In genomic region chr1:172668097-172668496, GRCh38 we compare ENCODE assay signal across 20 cellular contexts. TPM values are rescaled to one million over a fixed set of nuclear protein-coding genes. Genes with fewer than 3 reads are reported as not detected.
DNase-seq lines count a peak whose midpoint lies in the region; ATAC-seq, FAIRE-seq and TF ChIP-seq lines count a peak whose summit lies in the region.
"Had no signal": no experiment of that assay in that cellular context is flagged by ENCODE, and none has a peak within 500 bp of the region (broad histone marks: within the 10 kb centered on the region; RNA-seq: fewer than 3 reads in every experiment).

No MANE protein-coding gene starts in this region.

- no peak overlapping the region for H3K14ac ChIP-seq in IMR-90 (replicated peaks; ENCODE audit: low read depth, low read length)

- dilution Hi-C loops in IMR-90 (cut with HindIII; ENCODE audit: low sequenced_read_pairs, unreplicated experiment): no loop called here

- intact Hi-C loops in IMR-90 (cut with micrococcal nuclease): no loop called here
- intact Hi-C loops in K562 (cut with micrococcal nuclease): no loop called here

- no peak overlapping the region for H3K27ac ChIP-seq in IMR-90 (ENCODE audit: insufficient read depth, low read length)
- H3K27ac ChIP-seq in K562 (ENCODE audit: extremely low read depth, low read depth, low read length): no peak overlapping the region
- H3K27ac ChIP-seq: BLaER1 treated with 17β-estradiol and CSF1 and Interleukin-3, amounts not matched to agents 10 nM and 100 nM; GM23248 had no signal

- H3K27ac Mint-ChIP-seq in activated T-cell treated with anti-CD3 and anti-CD28 coated beads, Interleukin-2, amount 50 U/mL, for 24 hours: peak overlapping the region; percentile 4
- peak overlapping the region; percentile 98 to 100 for H3K27ac Mint-ChIP-seq in natural killer cell treated with Interleukin-12 subunit alpha and Interleukin-12 subunit beta and Interleukin-15 and Interleukin-18, amount 100 ng/mL, for 72 hours
- H3K27ac Mint-ChIP-seq: CD4-positive, CD25-positive, alpha-beta regulatory T cell had no signal

- H3K27me3 ChIP-seq in IMR-90 (ENCODE audit: control insufficient read depth, insufficient read depth, low read length): no peaks in the 10 kb centered on the region
- H3K27me3 ChIP-seq in K562 (ENCODE audit: control insufficient read depth in 2 of 2, insufficient read depth in 2 of 2, low read length in 2 of 2): no peaks in the 10 kb centered on the region
- H3K27me3 ChIP-seq: BLaER1 treated with 17β-estradiol and CSF1 and Interleukin-3, amounts not matched to agents 10 nM and 100 nM had no signal

- H3K9ac ChIP-seq in IMR-90 (ENCODE audit: low read depth, low read length) (no peak overlapping the region), K562 (ENCODE audit: insufficient read depth in 1 of 2, low read depth in 2 of 2, low read length in 2 of 2) (no peak overlapping the region)
- H3K9ac ChIP-seq: BLaER1 treated with 17β-estradiol and CSF1 and Interleukin-3, amounts not matched to agents 10 nM and 100 nM; GM23248 had no signal

- H3K9me3 ChIP-seq in IMR-90 (ENCODE audit: control insufficient read depth, insufficient read depth, low read length) (no peaks in the 10 kb centered on the region), K562 (replicated peaks; ENCODE audit: control insufficient read depth, insufficient read depth, low read depth, low read length) (no peaks in the 10 kb centered on the region)

- TF ChIP-seq POLR2A in IMR-90 (IDR thresholded peaks at IDR 0.05; ENCODE audit: low read depth, low read length) (no peak), K562 (conservative IDR thresholded peaks at IDR 0.05) (no peak)

- no peaks in the 10 kb centered on the region for H3K9me1 ChIP-seq in IMR-90 (ENCODE audit: insufficient read depth, low read length)
- H3K9me1 ChIP-seq in K562 (ENCODE audit: control insufficient read depth, insufficient read depth, low read length): no peaks in the 10 kb centered on the region

- H3K27me3 Mint-ChIP-seq in activated T-cell treated with anti-CD3 and anti-CD28 coated beads, Interleukin-2, amount 50 U/mL, for 24 hours: no peaks in the 10 kb centered on the region
- no peaks in the 10 kb centered on the region for H3K27me3 Mint-ChIP-seq in natural killer cell treated with Interleukin-12 subunit alpha and Interleukin-12 subunit beta and Interleukin-15 and Interleukin-18, amount 100 ng/mL, for 72 hours
- H3K27me3 Mint-ChIP-seq: CD4-positive, CD25-positive, alpha-beta regulatory T cell had no signal

- in situ Hi-C loops in IMR-90 (cut with MboI; ENCODE audit: low sequenced_read_pairs) (no loop called here), K562 (cut with MboI) (no loop called here)

- no peaks in the 10 kb centered on the region for H4K20me1 ChIP-seq in IMR-90 (ENCODE audit: insufficient read depth, low read length)
- H4K20me1 ChIP-seq in K562 (replicated peaks; ENCODE audit: control insufficient read depth, insufficient read depth, low read length): no peaks in the 10 kb centered on the region
- H4K20me1 ChIP-seq: BLaER1 treated with 17β-estradiol and CSF1 and Interleukin-3, amounts not matched to agents 10 nM and 100 nM had no signal

- no peak overlapping the region for H3K4me3 ChIP-seq in IMR-90 (ENCODE audit: insufficient read depth, low read depth, low read length)
- no peak overlapping the region for H3K4me3 ChIP-seq in K562
- H3K4me3 ChIP-seq: BLaER1 treated with 17β-estradiol and CSF1 and Interleukin-3, amounts not matched to agents 10 nM and 100 nM; GM12878; GM23248 had no signal

- no peak overlapping the region for H3K4me3 Mint-ChIP-seq in activated T-cell treated with anti-CD3 and anti-CD28 coated beads, Interleukin-2, amount 50 U/mL, for 24 hours
- peak overlapping the region; percentile 95 for H3K4me3 Mint-ChIP-seq in natural killer cell treated with Interleukin-12 subunit alpha and Interleukin-12 subunit beta and Interleukin-15 and Interleukin-18, amount 100 ng/mL, for 72 hours
- H3K4me3 Mint-ChIP-seq: CD4-positive, CD25-positive, alpha-beta regulatory T cell had no signal

- ATAC-seq in IMR-90 (ENCODE audit: low read depth) (no peak), K562 (no peak)
- no peak for ATAC-seq in natural killer cell treated with Interleukin-12 subunit alpha and Interleukin-12 subunit beta and Interleukin-15 and Interleukin-18, amount 100 ng/mL, for 72 hours
- ATAC-seq: GM12878, HCT116 had no signal

- peaks cover 26% of the 10 kb centered on the region for H3K9me3 Mint-ChIP-seq in activated T-cell treated with anti-CD3 and anti-CD28 coated beads, Interleukin-2, amount 50 U/mL, for 24 hours
- H3K9me3 Mint-ChIP-seq in natural killer cell treated with Interleukin-12 subunit alpha and Interleukin-12 subunit beta and Interleukin-15 and Interleukin-18, amount 100 ng/mL, for 72 hours: no peaks in the 10 kb centered on the region

- H2BK5ac ChIP-seq in IMR-90 (ENCODE audit: low read depth, low read length, poor library complexity, severe bottlenecking): no peak overlapping the region

- no peak overlapping the region for H2AK9ac ChIP-seq in IMR-90 (replicated peaks; ENCODE audit: low read depth, low read length, poor library complexity)

- H3K79me1 ChIP-seq in IMR-90 (ENCODE audit: low read depth in 1 of 2, low read length in 2 of 2): no peaks in the 10 kb centered on the region

- H4K8ac ChIP-seq in IMR-90 (ENCODE audit: low read depth in 2 of 2, low read length in 2 of 2): no peak overlapping the region

- no peak overlapping the region for H4K5ac ChIP-seq in IMR-90 (ENCODE audit: low read depth, low read length)

- POLR2A ChIA-PET in IMR-90 (lab: Charles Lee; ENCODE audit: unreplicated experiment): no interaction called here
- POLR2A ChIA-PET in K562 (lab: Yijun Ruan, JAX): no interaction called here

- no peak for FAIRE-seq in K562 (lab: Jason Lieb, UNC)
- FAIRE-seq: GM12878, GM18507, H54, HTR-8/SVneo had no signal

- TF ChIP-seq EP300 in K562 (IDR thresholded peaks at IDR 0.05; ENCODE audit: low read length): no peak

- no peak overlapping the region for H2BK20ac ChIP-seq in IMR-90 (ENCODE audit: low read depth, low read length)

- no peak overlapping the region for H4K91ac ChIP-seq in IMR-90 (ENCODE audit: insufficient read depth, low read depth, low read length)

- no peak for DNase-seq in activated T-cell treated with anti-CD3 and anti-CD28 coated beads, Interleukin-2, amount 50 U/mL, for 24 hours
- no peak for DNase-seq in activated T-cell treated with anti-CD3 and anti-CD28 coated beads, Interleukin-2, amount 50 U/mL, for 48 hours
- DNase-seq in IMR-90: no peak
- DNase-seq in K562 (ENCODE audit: extremely low read depth in 1 of 4, low spot score in 3 of 4): no peak
- no peak for DNase-seq in natural killer cell treated with Interleukin-12 subunit alpha and Interleukin-12 subunit beta and Interleukin-15 and Interleukin-18, amount 100 ng/mL, for 72 hours (ENCODE audit: low spot score)
- no peak for DNase-seq in NCI-H2227 treated with DMSO at 0.1 percent for 48 hours (lab: John Stamatoyannopoulos, UW)
- no peak for DNase-seq in NCI-H524 treated with DMSO at 0.1 percent for 48 hours (lab: John Stamatoyannopoulos, UW)
- DNase-seq: ACHN; Calu3; CD4-positive, CD25-positive, alpha-beta regulatory T cell; DMS 273 treated with DMSO at 0.1 percent for 48 hours; GM23248 had no signal

- TF ChIP-seq RAD21 in IMR-90 (IDR thresholded peaks at IDR 0.05; ENCODE audit: low read length): no peak
- no peak for TF ChIP-seq RAD21 in K562 (CRISPR knock-in tag; conservative IDR thresholded peaks at IDR 0.05 in 1 of 2, IDR thresholded peaks at IDR 0.05 in 1 of 2)

- no peak overlapping the region for H3K23ac ChIP-seq in IMR-90 (ENCODE audit: low read depth, low read length)

- no peak overlapping the region for H2AK5ac ChIP-seq in IMR-90 (ENCODE audit: low read depth, low read length)

- H3K4me1 Mint-ChIP-seq in activated T-cell treated with anti-CD3 and anti-CD28 coated beads, Interleukin-2, amount 50 U/mL, for 24 hours (ENCODE audit: low read depth): peaks cover 91% of the 10 kb centered on the region
- peaks cover 78 to 89% of the 10 kb centered on the region in 2 donors for H3K4me1 Mint-ChIP-seq in natural killer cell treated with Interleukin-12 subunit alpha and Interleukin-12 subunit beta and Interleukin-15 and Interleukin-18, amount 100 ng/mL, for 72 hours (ENCODE audit: low read depth in 2 of 2)

- H3K18ac ChIP-seq in IMR-90 (ENCODE audit: low read depth, low read length): no peak overlapping the region

- peaks cover 68% of the 10 kb centered on the region for H3K36me3 Mint-ChIP-seq in activated T-cell treated with anti-CD3 and anti-CD28 coated beads, Interleukin-2, amount 50 U/mL, for 24 hours (ENCODE audit: low read depth)
- H3K36me3 Mint-ChIP-seq in natural killer cell treated with Interleukin-12 subunit alpha and Interleukin-12 subunit beta and Interleukin-15 and Interleukin-18, amount 100 ng/mL, for 72 hours: peaks cover 77% of the 10 kb centered on the region
- H3K36me3 Mint-ChIP-seq: CD4-positive, CD25-positive, alpha-beta regulatory T cell had no signal

- H3K4ac ChIP-seq in IMR-90 (ENCODE audit: low read depth, low read length): no peak overlapping the region

- H3K56ac ChIP-seq in IMR-90 (ENCODE audit: extremely low read depth, insufficient read depth, low read length): no peak overlapping the region

- BruUV-seq in IMR-90 (replicated peaks; lab: Mats Ljungman, UMichigan) (no TSS peak), K562 (replicated peaks; lab: Mats Ljungman, UMichigan) (no TSS peak)

- H2BK15ac ChIP-seq in IMR-90 (ENCODE audit: low read depth, low read length): no peak overlapping the region

- WGBS in IMR-90 (ENCODE audit: extremely low coverage in 2 of 2, insufficient read length in 1 of 2), 2 experiments: no CpG with 5 or more reads among the region's 3 CpGs
- WGBS in K562 (ENCODE audit: insufficient coverage, low coverage, missing lambda C conversion rate): 8% methylated on average over 3 of the region's 3 CpGs

- TF ChIP-seq CTCF in IMR-90 (conservative IDR thresholded peaks at IDR 0.05; ENCODE audit: low read depth, low read length) (no peak), K562 (IDR thresholded peaks at IDR 0.05 in 2 of 3, conservative IDR thresholded peaks at IDR 0.05 in 1 of 3; ENCODE audit: insufficient read depth in 2 of 3, low read depth in 1 of 3, low read length in 3 of 3) (no peak)

- H3K4me1 ChIP-seq in IMR-90 (ENCODE audit: control insufficient read depth, insufficient read depth, low read length): no peaks in the 10 kb centered on the region
- peaks cover 0 to 5% of the 10 kb centered on the region in 2 experiments; a peak in 1 of 5 replicates for H3K4me1 ChIP-seq in K562 (replicated peaks in 1 of 2; ENCODE audit: control insufficient read depth in 2 of 2, insufficient read depth in 2 of 2, low read length in 2 of 2)

- H3K36me3 ChIP-seq in IMR-90 (ENCODE audit: control insufficient read depth, insufficient read depth, low read length) (no peaks in the 10 kb centered on the region), K562 (ENCODE audit: control insufficient read depth, insufficient read depth, low read length) (no peaks in the 10 kb centered on the region)
- H3K36me3 ChIP-seq: BLaER1 treated with 17β-estradiol and CSF1 and Interleukin-3, amounts not matched to agents 10 nM and 100 nM had no signal

- no peak overlapping the region for H2AFZ ChIP-seq in IMR-90 (replicated peaks; ENCODE audit: low read length, poor library complexity)
- no peak overlapping the region for H2AFZ ChIP-seq in K562 (ENCODE audit: low read depth, low read length)
- H2AFZ ChIP-seq: GM23248 had no signal

- H3K4me2 ChIP-seq in IMR-90 (ENCODE audit: low read depth, low read length): no peak overlapping the region
- no peak overlapping the region for H3K4me2 ChIP-seq in K562 (ENCODE audit: insufficient read depth, low read length)
- H3K4me2 ChIP-seq: BLaER1 treated with 17β-estradiol and CSF1 and Interleukin-3, amounts not matched to agents 10 nM and 100 nM had no signal

- CTCF ChIA-PET in IMR-90 (lab: Yijun Ruan, JAX): no interaction called here
- CTCF ChIA-PET in K562 (lab: Yijun Ruan, JAX; ENCODE audit: low intra/inter-chr PET ratio): no interaction called here

- H2BK120ac ChIP-seq in IMR-90 (ENCODE audit: low read depth, low read length): no peak overlapping the region

- H3K79me2 ChIP-seq in K562 (ENCODE audit: control insufficient read depth, insufficient read depth, low read length): no peaks in the 10 kb centered on the region

RNA-seq across cellular contexts. Expression of gene FASLG, which starts 9.2 kb away (rescaled TPM):
- total RNA-seq in IMR-90 (2012; rRNA removed) (0.18 and 0.28 TPM in 2 replicates), K562 (2014; rRNA removed) (not detected in 2 replicates), K562 (2014; rRNA removed; fragmentation: Illumina TruSeq; extraction: Trizol) (not detected in 2 replicates), K562 (2015; rRNA removed; fragmentation: Illumina TruSeq; extraction: Trizol) (not detected in 2 replicates), K562 (2021) (not detected in 2 replicates)
- polyA plus RNA-seq in IMR-90 (2012; rRNA removed) (0.10 and 0.14 TPM in 2 replicates), K562 (2011; rRNA removed) (0.05 TPM in 1 of 2 replicates, not detected in the other), K562 (2014; fragmentation: Illumina TruSeq; extraction: Trizol) (not detected in 2 replicates), K562 (2014; fragmentation: Nextera tagmentation; extraction: Ambion mirVana) (not detected), K562 (2014; rRNA removed) (not detected in 2 replicates)
- polyA plus RNA-seq in IMR-90 (2012; cell fraction: cytosol; rRNA removed): 0.06 and 0.07 TPM in 2 replicates
- polyA plus RNA-seq in IMR-90 (2012; cell fraction: nucleus; rRNA removed; ENCODE audit: low replicate concordance): 0.05 and 0.09 TPM in 2 replicates
- total RNA-seq in K562 (2011; cell fraction: chromatin; rRNA removed; ENCODE audit: low replicate concordance): not detected in 2 replicates
- total RNA-seq in K562 (2011; cell fraction: nucleolus; rRNA removed): not detected in 2 replicates
- not detected in 2 replicates for total RNA-seq in K562 (2011; cell fraction: nucleoplasm; rRNA removed)
- not detected in 2 replicates for polyA plus RNA-seq in K562 (2011; cell fraction: cytosol; rRNA removed)
- polyA plus RNA-seq in K562 (2011; cell fraction: nucleus; rRNA removed): not detected in 2 replicates
- polyA plus RNA-seq in K562 (2012): 0.04 TPM in 1 of 2 replicates, not detected in the other
- polyA minus RNA-seq in K562 (2011; rRNA and poly(A)+ RNA removed): not detected in 2 replicates
- not detected in 2 replicates for polyA minus RNA-seq in K562 (2011; cell fraction: cytosol; rRNA and poly(A)+ RNA removed)
- polyA minus RNA-seq in K562 (2011; cell fraction: nucleus; rRNA and poly(A)+ RNA removed): not detected in 2 replicates
- total RNA-seq in natural killer cell treated with Interleukin-12 subunit alpha and Interleukin-12 subunit beta and Interleukin-15 and Interleukin-18, amount 100 ng/mL, for 72 hours: 100 to 1,000 TPM in 1 of 2 donors, 10 to 100 TPM in 1; 80.6 to 195 TPM
- total RNA-seq: A172, Calu3, G401, GM23248 had no signal
- polyA plus RNA-seq: GM23248 had no signal

Comparison
In these comparisons a context has a peak if more than half of its experiments do, and no peak if none do; other contexts are left out.
1. RNA of gene FASLG, which starts 9.2 kb away (total RNA-seq): 80.6 to 195 TPM in natural killer cell treated with Interleukin-12 subunit alpha and Interleukin-12 subunit beta and Interleukin-15 and Interleukin-18, amount 100 ng/mL, for 72 hours; 0.18 to 0.28 TPM in IMR-90 and not detected in K562; every median in the first group is over 10 times any median in the second.